In the genomic region with DNA sequence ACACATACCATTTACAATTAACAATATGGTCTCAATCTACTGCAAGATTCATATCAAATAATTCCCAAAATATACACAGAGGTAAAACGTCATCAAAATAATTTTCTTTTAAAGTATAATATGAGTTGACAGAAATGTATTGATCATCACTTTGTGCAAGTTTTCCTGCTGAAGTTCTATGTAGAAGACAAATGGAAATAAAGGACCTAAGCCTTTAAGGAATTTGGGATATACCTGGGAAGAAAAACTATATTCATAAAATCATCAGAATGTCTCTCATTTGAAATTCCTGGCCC, we compare ENCODE assay signal across 14 cellular contexts.
"Had no signal": no experiment of that assay in that cellular context is flagged by ENCODE, and none has a peak within 500 bp of the region (broad histone marks: within the 10 kb centered on the region; RNA-seq: fewer than 3 reads in every experiment).

No MANE protein-coding gene starts in this region.

- H3K4me3 ChIP-seq: body of pancreas, colonic mucosa, heart left ventricle, thyroid gland had no signal

- DNase-seq: activated naive CD8-positive, alpha-beta T cell treated with anti-CD3 and anti-CD28 coated beads, Interleukin-2, amount 10 ng/mL, durations not matched to agents 7 days and 5 days; activated T-cell treated with anti-CD3 and anti-CD28 coated beads, Interleukin-2, amount 50 U/mL, for 24 hours; colonic mucosa; kidney; T1000 had no signal

- H3K4me1 ChIP-seq: body of pancreas, colonic mucosa, thyroid gland had no signal

- H3K27ac ChIP-seq: body of pancreas, colonic mucosa, heart left ventricle, thyroid gland had no signal

- H3K36me3 Mint-ChIP-seq: activated naive CD8-positive, alpha-beta T cell treated with anti-CD3 and anti-CD28 coated beads, Interleukin-2, amount 10 ng/mL, durations not matched to agents 7 days and 5 days; mesothelial cell of epicardium; stimulated activated naive B cell treated with anti-CD40 and anti-IgM and Interleukin-4, amounts not matched to agents 10 μg/mL and 1 μg/mL and 100 μg/mL, for 72 hours had no signal

- H3K27me3 Mint-ChIP-seq: stimulated activated naive B cell treated with anti-CD40 and anti-IgM and Interleukin-4, amounts not matched to agents 10 μg/mL and 1 μg/mL and 100 μg/mL, for 72 hours had no signal

- H3K4me1 Mint-ChIP-seq: activated CD4-positive, alpha-beta T cell treated with anti-CD3 and anti-CD28 coated beads, Interleukin-2, amount 10 ng/mL, durations not matched to agents 7 days and 5 days; activated naive CD8-positive, alpha-beta T cell treated with anti-CD3 and anti-CD28 coated beads, Interleukin-2, amount 10 ng/mL, durations not matched to agents 7 days and 5 days; stimulated activated naive B cell treated with anti-CD40 and anti-IgM and Interleukin-4, amounts not matched to agents 10 μg/mL and 1 μg/mL and 100 μg/mL, for 72 hours had no signal

- H3K9me3 Mint-ChIP-seq: activated CD4-positive, alpha-beta T cell treated with anti-CD3 and anti-CD28 coated beads, Interleukin-2, amount 10 ng/mL, durations not matched to agents 7 days and 5 days; activated naive CD8-positive, alpha-beta T cell treated with anti-CD3 and anti-CD28 coated beads, Interleukin-2, amount 10 ng/mL, durations not matched to agents 7 days and 5 days; activated T-cell treated with anti-CD3 and anti-CD28 coated beads, Interleukin-2, amount 50 U/mL, for 24 hours; activated T-helper 2 cell treated with anti-CD3 and anti-CD28 coated beads, Interferon-gamma antibody, Interleukin-2, Interleukin-4, amounts not matched to agents 10 μg/mL and 5 μg/mL and 100 μg/mL, durations not matched to agents 14 hours and 24 hours and 36 hours; mesothelial cell of epicardium; nephron progenitor cell; stimulated activated naive B cell treated with anti-CD40 and anti-IgM and Interleukin-4, amounts not matched to agents 10 μg/mL and 1 μg/mL and 100 μg/mL, for 72 hours had no signal

- H3K27me3 ChIP-seq: colonic mucosa, heart left ventricle, thyroid gland had no signal

- H3K36me3 ChIP-seq: colonic mucosa, heart left ventricle, thyroid gland had no signal

- H3K9me3 ChIP-seq: body of pancreas, colonic mucosa, heart left ventricle, thyroid gland had no signal

- H3K4me3 Mint-ChIP-seq: activated CD4-positive, alpha-beta T cell treated with anti-CD3 and anti-CD28 coated beads, Interleukin-2, amount 10 ng/mL, durations not matched to agents 7 days and 5 days; activated CD8-positive, alpha-beta T cell treated with anti-CD3 and anti-CD28 coated beads, Interleukin-2, amount 10 ng/mL, durations not matched to agents 7 days and 5 days; activated naive CD8-positive, alpha-beta T cell treated with anti-CD3 and anti-CD28 coated beads, Interleukin-2, amount 10 ng/mL, durations not matched to agents 7 days and 5 days; activated T-cell treated with anti-CD3 and anti-CD28 coated beads, Interleukin-2, amount 50 U/mL, for 24 hours; mesothelial cell of epicardium; nephron progenitor cell; stimulated activated naive B cell treated with anti-CD40 and anti-IgM and Interleukin-4, amounts not matched to agents 10 μg/mL and 1 μg/mL and 100 μg/mL, for 72 hours had no signal

- H3K27ac Mint-ChIP-seq: activated CD4-positive, alpha-beta T cell treated with anti-CD3 and anti-CD28 coated beads, Interleukin-2, amount 10 ng/mL, durations not matched to agents 7 days and 5 days; activated CD8-positive, alpha-beta T cell treated with anti-CD3 and anti-CD28 coated beads, Interleukin-2, amount 10 ng/mL, durations not matched to agents 7 days and 5 days; activated naive CD8-positive, alpha-beta T cell treated with anti-CD3 and anti-CD28 coated beads, Interleukin-2, amount 10 ng/mL, durations not matched to agents 7 days and 5 days; activated T-cell treated with anti-CD3 and anti-CD28 coated beads, Interleukin-2, amount 50 U/mL, for 24 hours; activated T-helper 2 cell treated with anti-CD3 and anti-CD28 coated beads, Interferon-gamma antibody, Interleukin-2, Interleukin-4, amounts not matched to agents 10 μg/mL and 5 μg/mL and 100 μg/mL, durations not matched to agents 14 hours and 24 hours and 36 hours; mesothelial cell of epicardium; stimulated activated naive B cell treated with anti-CD40 and anti-IgM and Interleukin-4, amounts not matched to agents 10 μg/mL and 1 μg/mL and 100 μg/mL, for 72 hours had no signal
